Comparison of ENCODE assay signal across 9 cellular contexts in the genomic region with DNA sequence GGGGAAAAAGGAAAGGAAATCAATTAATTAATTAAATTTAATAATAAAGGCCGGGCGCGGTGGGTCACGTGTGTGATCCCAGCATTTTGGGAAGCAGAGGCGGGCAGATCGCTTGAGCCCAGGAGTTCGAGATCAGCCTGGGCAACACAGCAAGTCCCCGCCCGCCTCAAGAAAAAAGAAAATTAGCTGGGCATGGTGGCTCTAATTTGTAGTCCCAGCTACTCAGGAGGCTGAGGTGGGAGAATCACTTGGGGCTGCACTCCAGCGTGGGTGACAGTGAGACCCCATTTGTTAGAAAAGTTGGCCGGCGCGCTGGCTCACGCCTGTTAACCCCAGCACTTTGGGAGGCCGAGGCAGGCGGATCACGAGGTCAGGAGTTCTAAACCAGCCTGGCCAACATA. TPM values are rescaled to one million over a fixed set of nuclear protein-coding genes. Genes with fewer than 3 reads are reported as not detected.
DNase-seq lines count a peak whose midpoint lies in the region; ATAC-seq and TF ChIP-seq lines count a peak whose summit lies in the region.
"Had no signal": no experiment of that assay in that cellular context is flagged by ENCODE, and none has a peak within 500 bp of the region (broad histone marks: within the 10 kb centered on the region; RNA-seq: fewer than 3 reads in every experiment).

No MANE protein-coding gene starts in this region.

- BruUV-seq in PC-3 (replicated peaks; lab: Mats Ljungman, UMichigan), result no TSS peak

- intact Hi-C loops in PC-3 (cut with micrococcal nuclease), result no loop called here

- no peaks in the 10 kb centered on the region for H3K9me3 ChIP-seq in BLaER1 treated with 17β-estradiol and CSF1 and Interleukin-3, amounts not matched to agents 10 nM and 100 nM (replicated peaks in 1 of 11)
- H3K9me3 ChIP-seq in PC-3 (ENCODE audit: low read length) (no peaks in the 10 kb centered on the region), neuron (ENCODE audit: low read length) (no peaks in the 10 kb centered on the region)

- peak overlapping the region in 7 of 11 experiments; percentile 63 to 96 (median 91); a peak in 12 of 22 replicates for H3K9ac ChIP-seq in BLaER1 treated with 17β-estradiol and CSF1 and Interleukin-3, amounts not matched to agents 10 nM and 100 nM
- peak overlapping the region; percentile 88 for H3K9ac ChIP-seq in PC-3 (ENCODE audit: low read length)

- no peaks in the 10 kb centered on the region for H3K9me2 ChIP-seq in PC-3 (replicated peaks; ENCODE audit: low read length)

- peaks cover 30% of the 10 kb centered on the region for H3K79me2 ChIP-seq in PC-3 (ENCODE audit: low read length)

- peak overlapping the region in 2 of 11 experiments; percentile 89 to 96; a peak in 2 of 22 replicates for H3K27ac ChIP-seq in BLaER1 treated with 17β-estradiol and CSF1 and Interleukin-3, amounts not matched to agents 10 nM and 100 nM
- peak overlapping the region; percentile 79 for H3K27ac ChIP-seq in PC-3 (ENCODE audit: low read length)
- H3K27ac ChIP-seq: HL-60 had no signal

- H4K20me1 ChIP-seq in BLaER1 treated with 17β-estradiol and CSF1 and Interleukin-3, amounts not matched to agents 10 nM and 100 nM, result peaks cover 0 to 75% (median 35%) of the 10 kb centered on the region in 11 experiments; a peak in 20 of 22 replicates
- no peaks in the 10 kb centered on the region for H4K20me1 ChIP-seq in PC-3 (ENCODE audit: low read length)

- H3K27me3 ChIP-seq in BLaER1 treated with 17β-estradiol and CSF1 and Interleukin-3, amounts not matched to agents 10 nM and 100 nM, result peaks cover 0 to 41% (median 0%) of the 10 kb centered on the region in 11 experiments; a peak in 4 of 22 replicates
- H3K27me3 ChIP-seq in PC-3 (ENCODE audit: low read length), result no peaks in the 10 kb centered on the region
- no peaks in the 10 kb centered on the region for H3K27me3 ChIP-seq in neuron (ENCODE audit: insufficient read depth, low read length)

- ATAC-seq in PC-3 (no peak), GM18505 (IDR thresholded peaks at IDR 0.05; ENCODE audit: unreplicated experiment) (no peak), HG03196 (IDR thresholded peaks at IDR 0.05; ENCODE audit: unreplicated experiment) (no peak)

- H3K4me2 ChIP-seq in BLaER1 treated with 17β-estradiol and CSF1 and Interleukin-3, amounts not matched to agents 10 nM and 100 nM, result peak overlapping the region; percentile 91 to 100 (median 98)
- H3K4me2 ChIP-seq in PC-3 (ENCODE audit: low read length), result peak overlapping the region; percentile 91

- CTCF ChIA-PET in PC-3 (lab: Charles Lee), result interaction anchor here (1.0 kb wide), 1 partner anchor 26 kb away, joined by 3 read pairs; no protein-coding TSS in a partner anchor

- H3F3A ChIP-seq in PC-3 (ENCODE audit: low read length, unreplicated experiment), result peaks cover 11% of the 10 kb centered on the region

- H3K36me3 ChIP-seq in BLaER1 treated with 17β-estradiol and CSF1 and Interleukin-3, amounts not matched to agents 10 nM and 100 nM, result peaks cover 36 to 76% (median 67%) of the 10 kb centered on the region in 11 experiments
- peaks cover 13% of the 10 kb centered on the region; the same call in 1 of the 2 replicates for H3K36me3 ChIP-seq in PC-3 (ENCODE audit: low read depth, low read length)
- H3K36me3 ChIP-seq in neuron (ENCODE audit: insufficient read depth, low read length), result peaks cover 20% of the 10 kb centered on the region

- TF ChIP-seq POLR2A in GM18505 (IDR thresholded peaks at IDR 0.05; ENCODE audit: borderline replicate concordance, extremely low read depth, insufficient read depth, insufficient read length), result no peak

- no peak overlapping the region for H2AFZ ChIP-seq in PC-3 (ENCODE audit: low read length)
- H2AFZ ChIP-seq in neuron (ENCODE audit: low read depth, low read length), result no peak overlapping the region

- TF ChIP-seq CTCF in PC-3 (conservative IDR thresholded peaks at IDR 0.05; ENCODE audit: low read depth, low read length), result no peak
- TF ChIP-seq CTCF in epithelial cell of esophagus (IDR thresholded peaks at IDR 0.05; ENCODE audit: insufficient read depth, low read depth, low read length, missing control alignments), result no peak

- H3K4me3 ChIP-seq in BLaER1 treated with 17β-estradiol and CSF1 and Interleukin-3, amounts not matched to agents 10 nM and 100 nM, result peak overlapping the region; percentile 53 to 85 (median 68)
- H3K4me3 ChIP-seq in PC-3 (ENCODE audit: low read length), result 0 out of 2 replicates have a peak overlapping the region, but pooled peaks have one; percentile 25
- peak overlapping the region; percentile 59 for H3K4me3 ChIP-seq in epithelial cell of esophagus (ENCODE audit: low read length)
- H3K4me3 ChIP-seq in neuron (ENCODE audit: low read length), result peak overlapping the region; percentile 53

- in situ Hi-C loops in KBM-7 (cut with MboI; ENCODE audit: low pct_unique_long_range_greater_than_20kb, low sequenced_read_pairs), result no loop called here

- peaks cover 19 to 65% (median 49%) of the 10 kb centered on the region in 10 experiments for H3K4me1 ChIP-seq in BLaER1 treated with 17β-estradiol and CSF1 and Interleukin-3, amounts not matched to agents 10 nM and 100 nM
- H3K4me1 ChIP-seq in PC-3 (ENCODE audit: insufficient read depth, low read length), result peaks cover 44% of the 10 kb centered on the region
- H3K4me1 ChIP-seq in neuron (ENCODE audit: insufficient read depth, low read length), result peaks cover 12% of the 10 kb centered on the region

- POLR2A ChIA-PET in PC-3 (lab: Charles Lee; ENCODE audit: unreplicated experiment), result no interaction called here

- DNase-seq in PC-3 (no peak), epithelial cell of esophagus (ENCODE audit: low read depth) (no peak), KBM-7 (no peak), EL (no peak)

RNA-seq across cellular contexts. Expression of a gene that starts 0.7 kb away (rescaled TPM):
- total RNA-seq in PC-3 (2014; rRNA removed), result 217 and 221 TPM in 2 replicates

RNA-seq across cellular contexts. Expression of a gene that starts 12.3 kb away (rescaled TPM):
- 98.5 and 144 TPM in 2 replicates for total RNA-seq in PC-3 (2014; rRNA removed)

RNA-seq across cellular contexts. Expression of a gene that starts 12.4 kb away (rescaled TPM):
- 2,594 and 2,746 TPM in 2 replicates for total RNA-seq in PC-3 (2014; rRNA removed)

RNA-seq across cellular contexts. Expression of a gene that starts 34.2 kb away (rescaled TPM):
- total RNA-seq in PC-3 (2014; rRNA removed), result 0.81 and 0.87 TPM in 2 replicates

RNA-seq across cellular contexts. Expression of a gene that starts 55.1 kb away (rescaled TPM):
- total RNA-seq in PC-3 (2014; rRNA removed), result 6.7 and 10.7 TPM in 2 replicates
